In the genomic region with DNA sequence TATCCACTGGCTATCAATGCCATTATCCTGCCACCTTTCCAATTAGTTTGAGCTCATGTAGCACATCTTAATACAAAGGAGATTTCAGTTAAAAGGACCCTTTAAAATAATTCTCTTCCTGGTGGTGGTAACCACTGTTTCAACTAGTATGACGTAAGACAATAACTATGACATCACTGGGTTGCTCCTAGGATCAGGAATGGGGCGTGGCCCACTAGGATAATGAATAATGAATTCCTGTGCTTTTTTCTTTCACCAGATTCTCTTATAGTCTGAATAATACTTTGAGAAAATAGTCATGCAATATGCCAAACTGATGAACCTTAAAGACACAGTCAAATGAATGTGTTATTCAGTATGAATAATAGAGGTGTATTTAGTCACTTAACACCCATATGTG, we compare ENCODE assay signal across 23 cellular contexts. TPM values are rescaled to one million over a fixed set of nuclear protein-coding genes. Genes with fewer than 3 reads are reported as not detected.
DNase-seq lines count a peak whose midpoint lies in the region; ATAC-seq, FAIRE-seq and TF ChIP-seq lines count a peak whose summit lies in the region.
"Had no signal": no experiment of that assay in that cellular context is flagged by ENCODE, and none has a peak within 500 bp of the region (broad histone marks: within the 10 kb centered on the region; RNA-seq: fewer than 3 reads in every experiment).

No MANE protein-coding gene starts in this region.

- no peak for TF ChIP-seq POLR2A in HepG2 (IDR thresholded peaks at IDR 0.05; ENCODE audit: insufficient read depth in 1 of 2, low read depth in 2 of 2, low read length in 2 of 2)
- no peak for TF ChIP-seq POLR2A in right lobe of liver (IDR thresholded peaks at IDR 0.05)
- TF ChIP-seq POLR2A in K562 (conservative IDR thresholded peaks at IDR 0.05), result no peak

- no peak overlapping the region for H3K9ac ChIP-seq in HepG2 (ENCODE audit: insufficient read depth, low read depth, low read length)
- no peak overlapping the region for H3K9ac ChIP-seq in K562 (ENCODE audit: insufficient read depth in 1 of 2, low read depth in 2 of 2, low read length in 2 of 2)
- H3K9ac ChIP-seq: BLaER1, SK-N-SH had no signal

- H3K4me1 ChIP-seq in HepG2 (ENCODE audit: insufficient read depth, low read length) (no peaks in the 10 kb centered on the region), right lobe of liver (no peaks in the 10 kb centered on the region), K562 (replicated peaks in 1 of 2; ENCODE audit: control insufficient read depth in 2 of 2, insufficient read depth in 2 of 2, low read length in 2 of 2) (no peaks in the 10 kb centered on the region), foreskin keratinocyte (no peaks in the 10 kb centered on the region), Caco-2 (no peaks in the 10 kb centered on the region)
- H3K4me1 ChIP-seq: BLaER1 had no signal

- no peaks in the 10 kb centered on the region for H3K9me1 ChIP-seq in K562 (ENCODE audit: control insufficient read depth, insufficient read depth, low read length)

- DNase-seq in HepG2 (ENCODE audit: low spot score) (no peak), right lobe of liver (no peak), K562 (ENCODE audit: extremely low read depth in 1 of 4, low spot score in 3 of 4) (peak in 2 of 4 experiments; percentile 38 to 45), foreskin keratinocyte (peak; percentile 19 to 50), Caco-2 (no peak), immature natural killer cell (no peak), DMS53 (lab: John Stamatoyannopoulos, UW) (no peak)
- DNase-seq in activated naive CD4-positive, alpha-beta T cell treated with anti-CD3 and anti-CD28 coated beads for 36 hours, result no peak
- DNase-seq: 8988T; CD4-positive, CD25-positive, alpha-beta regulatory T cell; H7; KBM-7; MV-4-11; NCI-H1105; NCI-H146; NCI-H1930; NCI-H2107; NCI-H446 treated with DMSO at 0.1 percent for 48 hours; NCI-H526; NK-92 treated with Interleukin-12 subunit alpha and Interleukin-12 subunit beta, amount 100 ng/mL, for 24 hours; PC-3; SK-N-SH had no signal

- H3K36me3 Mint-ChIP-seq in Caco-2 (ENCODE audit: insufficient read depth, unreplicated experiment) (no peaks in the 10 kb centered on the region), immature natural killer cell (no peaks in the 10 kb centered on the region)
- H3K36me3 Mint-ChIP-seq in activated naive CD4-positive, alpha-beta T cell treated with anti-CD3 and anti-CD28 coated beads for 36 hours (ENCODE audit: low read depth), result no peaks in the 10 kb centered on the region
- H3K36me3 Mint-ChIP-seq: CD4-positive, CD25-positive, alpha-beta regulatory T cell had no signal

- H3K79me2 ChIP-seq in HepG2 (ENCODE audit: insufficient read depth, low read length) (no peaks in the 10 kb centered on the region), K562 (ENCODE audit: control insufficient read depth, insufficient read depth, low read length) (no peaks in the 10 kb centered on the region)

- H2AFZ ChIP-seq in HepG2 (ENCODE audit: low read length) (no peak overlapping the region), K562 (ENCODE audit: low read depth, low read length) (no peak overlapping the region)

- intact Hi-C loops in HepG2 (cut with micrococcal nuclease; ENCODE audit: unreplicated experiment), result no loop called here
- intact Hi-C loops in right lobe of liver (cut with DNase I), result no loop called here
- intact Hi-C loops in K562 (cut with micrococcal nuclease), result no loop called here
- intact Hi-C loops in Caco-2 (cut with micrococcal nuclease; ENCODE audit: unreplicated experiment), result no loop called here
- intact Hi-C loops in activated naive CD4-positive, alpha-beta T cell treated with anti-CD3 and anti-CD28 coated beads for 36 hours (cut with micrococcal nuclease), result no loop called here

- H4K20me1 ChIP-seq in HepG2 (ENCODE audit: insufficient read depth, low read length), result no peaks in the 10 kb centered on the region
- H4K20me1 ChIP-seq in K562 (replicated peaks; ENCODE audit: control insufficient read depth, insufficient read depth, low read length), result no peaks in the 10 kb centered on the region
- H4K20me1 ChIP-seq: BLaER1 had no signal

- H3K27me3 ChIP-seq in HepG2 (ENCODE audit: control insufficient read depth in 1 of 2, insufficient read depth in 2 of 2, low read length in 2 of 2) (no peaks in the 10 kb centered on the region), right lobe of liver (no peaks in the 10 kb centered on the region), K562 (ENCODE audit: control insufficient read depth in 2 of 2, insufficient read depth in 2 of 2, low read length in 2 of 2) (no peaks in the 10 kb centered on the region), foreskin keratinocyte (no peaks in the 10 kb centered on the region), Caco-2 (replicated peaks; ENCODE audit: control insufficient read depth, insufficient read depth, low read length) (no peaks in the 10 kb centered on the region)
- H3K27me3 ChIP-seq: BLaER1 had no signal

- H3K27ac ChIP-seq in HepG2 (ENCODE audit: extremely low read length, insufficient read depth, low read length) (no peak overlapping the region), right lobe of liver (no peak overlapping the region), K562 (ENCODE audit: extremely low read depth, low read depth, low read length) (no peak overlapping the region), foreskin keratinocyte (no peak overlapping the region)
- H3K27ac ChIP-seq: BLaER1 had no signal

- WGBS in HepG2 (ENCODE audit: low lambda C conversion rate), result 3% methylated on average over 2 of the region's 2 CpGs
- 49% methylated on average over 2 of the region's 2 CpGs for WGBS in right lobe of liver (ENCODE audit: insufficient coverage, low coverage, low lambda C conversion rate, missing lambda C conversion rate)
- 2% methylated on average over 2 of the region's 2 CpGs for WGBS in K562 (ENCODE audit: insufficient coverage, low coverage, missing lambda C conversion rate)

- H3K4me3 ChIP-seq in HepG2 (replicated peaks in 1 of 3; ENCODE audit: insufficient read depth in 1 of 3, low read depth in 2 of 3, low read length in 3 of 3) (no peak overlapping the region), right lobe of liver (no peak overlapping the region), K562 (no peak overlapping the region), Caco-2 (ENCODE audit: low read depth, low read length) (no peak overlapping the region)
- H3K4me3 ChIP-seq: BLaER1 had no signal

- in situ Hi-C loops in HepG2 (cut with HindIII; ENCODE audit: extremely low pct_ligation_motif_present, low pct_unique_long_range_greater_than_20kb) (no loop called here), K562 (cut with MboI) (no loop called here)

- H3K27me3 Mint-ChIP-seq in Caco-2 (ENCODE audit: insufficient read depth, unreplicated experiment), result no peaks in the 10 kb centered on the region
- peaks cover 3 to 8% (median 8%) of the 10 kb centered on the region in 3 donors for H3K27me3 Mint-ChIP-seq in immature natural killer cell (ENCODE audit: low read depth in 3 of 3)
- H3K27me3 Mint-ChIP-seq in activated naive CD4-positive, alpha-beta T cell treated with anti-CD3 and anti-CD28 coated beads for 36 hours (ENCODE audit: low read depth), result no peaks in the 10 kb centered on the region

- FAIRE-seq in HepG2 (lab: Jason Lieb, UNC) (no peak), K562 (lab: Jason Lieb, UNC) (no peak)

- BruUV-seq in HepG2 (replicated peaks; lab: Mats Ljungman, UMichigan), result no TSS peak
- BruUV-seq in K562 (replicated peaks; lab: Mats Ljungman, UMichigan), result no TSS peak
- BruUV-seq in Caco-2 (replicated peaks; lab: Mats Ljungman, UMichigan), result no TSS peak

- TF ChIP-seq RAD21 in HepG2 (CRISPR knock-in tag; IDR thresholded peaks at IDR 0.05) (no peak), K562 (CRISPR knock-in tag; conservative IDR thresholded peaks at IDR 0.05 in 1 of 2, IDR thresholded peaks at IDR 0.05 in 1 of 2) (no peak)

- H3K4me1 Mint-ChIP-seq in Caco-2 (ENCODE audit: low read depth, unreplicated experiment) (no peaks in the 10 kb centered on the region), immature natural killer cell (no peaks in the 10 kb centered on the region)
- no peaks in the 10 kb centered on the region for H3K4me1 Mint-ChIP-seq in activated naive CD4-positive, alpha-beta T cell treated with anti-CD3 and anti-CD28 coated beads for 36 hours (ENCODE audit: low read depth)
- H3K4me1 Mint-ChIP-seq: CD4-positive, CD25-positive, alpha-beta regulatory T cell had no signal

- POLR2A ChIA-PET in HepG2 (lab: Yijun Ruan, JAX) (no interaction called here), K562 (lab: Yijun Ruan, JAX) (no interaction called here), Caco-2 (lab: Charles Lee) (no interaction called here)

- H3K4me3 Mint-ChIP-seq in Caco-2 (ENCODE audit: unreplicated experiment), result no peak overlapping the region
- H3K4me3 Mint-ChIP-seq in immature natural killer cell, result no peak overlapping the region
- no peak overlapping the region for H3K4me3 Mint-ChIP-seq in activated naive CD4-positive, alpha-beta T cell treated with anti-CD3 and anti-CD28 coated beads for 36 hours
- H3K4me3 Mint-ChIP-seq: CD4-positive, CD25-positive, alpha-beta regulatory T cell had no signal

- ATAC-seq in HepG2 (no peak), right lobe of liver (no peak), K562 (no peak), foreskin keratinocyte (peak; percentile 70)
- ATAC-seq: PC-3 had no signal

- TF ChIP-seq EP300 in HepG2 (IDR thresholded peaks at IDR 0.05; ENCODE audit: low read depth in 2 of 2, low read length in 2 of 2) (no peak), HepG2 (CRISPR knock-in tag; IDR thresholded peaks at IDR 0.05; ENCODE audit: borderline replicate concordance) (no peak), K562 (IDR thresholded peaks at IDR 0.05; ENCODE audit: low read length) (no peak)

- H3K9me3 ChIP-seq in HepG2 (ENCODE audit: low read length) (no peaks in the 10 kb centered on the region), right lobe of liver (no peaks in the 10 kb centered on the region), K562 (replicated peaks; ENCODE audit: control insufficient read depth, insufficient read depth, low read depth, low read length) (no peaks in the 10 kb centered on the region), Caco-2 (no peaks in the 10 kb centered on the region; the same call in 1 of the 2 replicates)
- H3K9me3 ChIP-seq: BLaER1, SK-N-SH had no signal

- TF ChIP-seq CTCF in HepG2 (CRISPR knock-in tag; IDR thresholded peaks at IDR 0.05) (no peak), right lobe of liver (IDR thresholded peaks at IDR 0.05) (no peak), K562 (IDR thresholded peaks at IDR 0.05 in 2 of 3, conservative IDR thresholded peaks at IDR 0.05 in 1 of 3; ENCODE audit: insufficient read depth in 2 of 3, low read depth in 1 of 3, low read length in 3 of 3) (no peak), foreskin keratinocyte (conservative IDR thresholded peaks at IDR 0.05) (no peak), Caco-2 (IDR thresholded peaks at IDR 0.05; ENCODE audit: insufficient read depth in 1 of 2, low read depth in 1 of 2, low read length in 1 of 2, severe bottlenecking in 1 of 2, unreplicated experiment in 1 of 2) (no peak)

- CTCF ChIA-PET in HepG2 (lab: Yijun Ruan, JAX; ENCODE audit: low intra/inter-chr PET ratio, low total read pairs) (no interaction called here), K562 (lab: Yijun Ruan, JAX; ENCODE audit: low intra/inter-chr PET ratio) (no interaction called here), Caco-2 (lab: Charles Lee) (no interaction called here)
- CTCF ChIA-PET in activated naive CD4-positive, alpha-beta T cell treated with anti-CD3 and anti-CD28 coated beads for 36 hours (lab: Charles Lee), result interaction anchor here (1.0 kb wide), 1 partner anchor 42 kb away, joined by 3 read pairs; no protein-coding TSS in a partner anchor

- no peaks in the 10 kb centered on the region for H3K9me3 Mint-ChIP-seq in Caco-2 (ENCODE audit: unreplicated experiment)
- peaks cover 0 to 2% (median 0%) of the 10 kb centered on the region in 6 donors for H3K9me3 Mint-ChIP-seq in immature natural killer cell
- no peaks in the 10 kb centered on the region for H3K9me3 Mint-ChIP-seq in activated naive CD4-positive, alpha-beta T cell treated with anti-CD3 and anti-CD28 coated beads for 36 hours

- H3K36me3 ChIP-seq in HepG2 (replicated peaks in 1 of 2; ENCODE audit: control insufficient read depth in 1 of 2, insufficient read depth in 2 of 2, low read length in 2 of 2) (no peaks in the 10 kb centered on the region), right lobe of liver (no peaks in the 10 kb centered on the region), K562 (ENCODE audit: control insufficient read depth, insufficient read depth, low read length) (no peaks in the 10 kb centered on the region), Caco-2 (ENCODE audit: control insufficient read depth, insufficient read depth, low read length) (no peaks in the 10 kb centered on the region)
- H3K36me3 ChIP-seq: BLaER1 had no signal

- H3K4me2 ChIP-seq in HepG2 (ENCODE audit: low read depth, low read length) (no peak overlapping the region), K562 (ENCODE audit: insufficient read depth, low read length) (no peak overlapping the region)
- H3K4me2 ChIP-seq: BLaER1, SK-N-SH had no signal

- H3K27ac Mint-ChIP-seq in Caco-2 (ENCODE audit: unreplicated experiment) (no peak overlapping the region), immature natural killer cell (no peak overlapping the region)
- no peak overlapping the region for H3K27ac Mint-ChIP-seq in activated naive CD4-positive, alpha-beta T cell treated with anti-CD3 and anti-CD28 coated beads for 36 hours
- H3K27ac Mint-ChIP-seq: CD4-positive, CD25-positive, alpha-beta regulatory T cell had no signal

RNA-seq across cellular contexts. Expression of a gene that starts 10.6 kb away (rescaled TPM):
- total RNA-seq in HepG2 (2016; rRNA removed; fragmentation: Illumina TruSeq; extraction: Trizol) (10.0 and 13.1 TPM in 2 replicates), right lobe of liver (1 to 10 TPM; 5.9 to 9.2 (median 8.0) TPM), K562 (2014; rRNA removed) (7.1 and 8.8 TPM in 2 replicates), K562 (2014; rRNA removed; fragmentation: Illumina TruSeq; extraction: Trizol) (17.5 and 19.1 TPM in 2 replicates), K562 (2015; rRNA removed; fragmentation: Illumina TruSeq; extraction: Trizol) (10.2 and 10.7 TPM in 2 replicates), K562 (2021) (12.1 and 13.0 TPM in 2 replicates), foreskin keratinocyte (26.2 and 28.9 TPM in 2 replicates), Caco-2 (2022) (10.9 and 11.0 TPM in 2 replicates)
- total RNA-seq in HepG2 (2016; cell fraction: cytosol; rRNA removed; fragmentation: Illumina TruSeq; extraction: Trizol; ENCODE audit: low read depth), result 5.7 and 6.3 TPM in 2 replicates
- total RNA-seq in HepG2 (2016; cell fraction: insoluble cytoplasmic fraction; rRNA removed; fragmentation: Illumina TruSeq; extraction: Trizol), result 10.0 and 12.5 TPM in 2 replicates
- total RNA-seq in HepG2 (2016; cell fraction: membrane; rRNA removed; fragmentation: Illumina TruSeq; extraction: Trizol), result 4.5 and 5.4 TPM in 2 replicates
- total RNA-seq in HepG2 (2016; cell fraction: nucleus; rRNA removed; fragmentation: Illumina TruSeq; extraction: Trizol), result 9.2 and 9.6 TPM in 2 replicates
- polyA plus RNA-seq in HepG2 (2011; rRNA removed) (3.2 and 3.4 TPM in 2 replicates), K562 (2011; rRNA removed) (5.6 and 10.0 TPM in 2 replicates), K562 (2014; fragmentation: Illumina TruSeq; extraction: Trizol) (12.6 and 14.8 TPM in 2 replicates), K562 (2014; fragmentation: Nextera tagmentation; extraction: Ambion mirVana) (10 to 100 TPM; 11.7 to 16.3 TPM), K562 (2014; rRNA removed) (8.2 and 11.8 TPM in 2 replicates), foreskin keratinocyte (16.5 TPM in 2 replicates), immature natural killer cell (10 to 100 TPM; 19.2 to 29.8 (median 28.9) TPM)
- 1.6 and 2.8 TPM in 2 replicates for polyA plus RNA-seq in HepG2 (2011; cell fraction: cytosol; rRNA removed)
- polyA plus RNA-seq in HepG2 (2011; cell fraction: nucleus; rRNA removed), result 1.2 and 1.6 TPM in 2 replicates
- 5.4 and 6.5 TPM in 2 replicates for polyA plus RNA-seq in HepG2 (2012)
- polyA plus RNA-seq in HepG2 (2016; cell fraction: cytosol; fragmentation: Illumina TruSeq; extraction: Trizol; ENCODE audit: low read depth), result 0.51 and 0.55 TPM in 2 replicates
- polyA plus RNA-seq in HepG2 (2016; cell fraction: insoluble cytoplasmic fraction; fragmentation: Illumina TruSeq; extraction: Trizol; ENCODE audit: low read depth), result 10.5 TPM in 2 replicates
- polyA plus RNA-seq in HepG2 (2016; cell fraction: membrane; fragmentation: Illumina TruSeq; extraction: Trizol; ENCODE audit: low read depth), result 0.88 and 0.90 TPM in 2 replicates
- 5.5 and 5.6 TPM in 2 replicates for polyA plus RNA-seq in HepG2 (2016; cell fraction: nucleus; fragmentation: Illumina TruSeq; extraction: Trizol; ENCODE audit: insufficient read depth, low read depth)
- 2.2 and 2.7 TPM in 2 replicates for polyA minus RNA-seq in HepG2 (2011; rRNA and poly(A)+ RNA removed; ENCODE audit: low replicate concordance)
- polyA minus RNA-seq in HepG2 (2011; cell fraction: cytosol; rRNA and poly(A)+ RNA removed), result 3.5 and 5.5 TPM in 2 replicates
- 11.1 and 12.7 TPM in 2 replicates for polyA minus RNA-seq in HepG2 (2011; cell fraction: nucleus; rRNA and poly(A)+ RNA removed)
- 2.1 and 12.0 TPM in 2 replicates for total RNA-seq in K562 (2011; cell fraction: chromatin; rRNA removed; ENCODE audit: low replicate concordance)
- total RNA-seq in K562 (2011; cell fraction: nucleolus; rRNA removed), result 1.5 and 1.8 TPM in 2 replicates
- 3.7 and 3.9 TPM in 2 replicates for total RNA-seq in K562 (2011; cell fraction: nucleoplasm; rRNA removed)
- 1.8 and 3.7 TPM in 2 replicates for polyA plus RNA-seq in K562 (2011; cell fraction: cytosol; rRNA removed)
- 2.1 and 3.2 TPM in 2 replicates for polyA plus RNA-seq in K562 (2011; cell fraction: nucleus; rRNA removed)
- 12.5 and 14.7 TPM in 2 replicates for polyA plus RNA-seq in K562 (2012)
- 15.8 and 17.9 TPM in 2 replicates for polyA minus RNA-seq in K562 (2011; rRNA and poly(A)+ RNA removed)
- 5.0 and 6.5 TPM in 2 replicates for polyA minus RNA-seq in K562 (2011; cell fraction: cytosol; rRNA and poly(A)+ RNA removed)
- 5.8 and 7.8 TPM in 2 replicates for polyA minus RNA-seq in K562 (2011; cell fraction: nucleus; rRNA and poly(A)+ RNA removed)
- total RNA-seq in activated naive CD4-positive, alpha-beta T cell treated with anti-CD3 and anti-CD28 coated beads for 36 hours, result 1 to 10 TPM; 8.7 to 8.8 TPM

Comparison
In these comparisons a context has a peak if more than half of its experiments do, and no peak if none do; other contexts are left out.
1. DNase-seq: peak in foreskin keratinocyte (2 of 2); none in HepG2 (single experiment), right lobe of liver (0 of 3), Caco-2 (0 of 2), immature natural killer cell (0 of 3), DMS53 (single experiment) and activated naive CD4-positive, alpha-beta T cell treated with anti-CD3 and anti-CD28 coated beads for 36 hours (single experiment).